In the genomic region with DNA sequence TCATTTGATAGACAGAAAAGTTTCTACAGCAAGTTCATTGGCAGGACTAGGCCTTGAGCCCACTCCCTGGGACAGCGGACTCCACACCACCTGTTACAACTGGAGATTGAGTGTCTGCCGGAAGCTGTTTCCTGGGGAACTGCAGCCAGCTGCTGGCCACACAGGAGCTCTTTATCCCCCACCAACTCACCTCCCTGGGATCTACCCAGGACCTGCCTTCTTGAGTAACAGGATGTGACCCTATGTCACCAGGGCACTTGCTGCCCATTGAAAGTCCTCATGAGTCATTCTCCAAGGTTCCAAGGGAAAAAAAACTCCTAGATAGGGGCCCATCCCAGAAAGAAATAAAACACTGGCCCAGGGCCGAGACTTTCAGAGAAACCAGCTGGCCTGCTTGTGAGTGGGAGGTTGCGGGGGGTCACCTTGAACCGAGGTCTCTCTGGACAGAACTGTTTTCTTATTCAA, we compare ENCODE assay signal across 8 cellular contexts. TPM values are rescaled to one million over a fixed set of nuclear protein-coding genes. Genes with fewer than 3 reads are reported as not detected.
DNase-seq lines count a peak whose midpoint lies in the region; ATAC-seq and TF ChIP-seq lines count a peak whose summit lies in the region.

No MANE protein-coding gene starts in this region.

- no peak for TF ChIP-seq CTCF in BJ (IDR thresholded peaks at IDR 0.05; ENCODE audit: insufficient read depth, low read depth, low read length)
- TF ChIP-seq CTCF in NB4 (IDR thresholded peaks at IDR 0.05; ENCODE audit: low read depth, low read length), result no peak
- no peak for TF ChIP-seq CTCF in choroid plexus epithelial cell (conservative IDR thresholded peaks at IDR 0.05; ENCODE audit: low read depth, low read length)
- no peak for TF ChIP-seq CTCF in prostate gland (IDR thresholded peaks at IDR 0.05)

- H3K9ac ChIP-seq in mucosa of rectum (ENCODE audit: low read depth in 1 of 2, low read length in 2 of 2), result peak overlapping the region in 1 of 2 donors; percentile 37

- peak overlapping the region; percentile 40 to 64 for H3K27ac ChIP-seq in mucosa of rectum (ENCODE audit: low read depth in 2 of 2, low read length in 2 of 2)
- no peak overlapping the region for H3K27ac ChIP-seq in prostate gland

- TF ChIP-seq POLR2A in NB4 (IDR thresholded peaks at IDR 0.05; ENCODE audit: extremely low read depth, insufficient read length) (no peak), prostate gland (IDR thresholded peaks at IDR 0.05) (no peak)

- ATAC-seq in HG02973 (IDR thresholded peaks at IDR 0.05; ENCODE audit: unreplicated experiment), result no peak

- POLR2A ChIA-PET in BJ (lab: Charles Lee), result interaction anchor here (1.8 kb wide), 1 partner anchor 14 kb away, joined by 4 read pairs; no protein-coding TSS in a partner anchor

- H3K27me3 ChIP-seq in BJ (ENCODE audit: control insufficient read depth, insufficient read depth, low read length) (no peaks in the 10 kb centered on the region), mucosa of rectum (ENCODE audit: control insufficient read depth in 2 of 2, insufficient read depth in 2 of 2, low read length in 2 of 2) (no peaks in the 10 kb centered on the region), prostate gland (replicated peaks; ENCODE audit: insufficient read depth) (no peaks in the 10 kb centered on the region)

- H3K9me3 ChIP-seq in mucosa of rectum (ENCODE audit: control insufficient read depth in 2 of 2, low read length in 2 of 2), result no peaks in the 10 kb centered on the region
- no peaks in the 10 kb centered on the region for H3K9me3 ChIP-seq in prostate gland

- CTCF ChIA-PET in BJ (lab: Yijun Ruan, JAX), result interaction anchor here (0.6 to 1.6 kb wide), 5 partner anchors 15 to 441 kb away, joined by 3 to 9 read pairs (median 4); no protein-coding TSS in a partner anchor

- peak; percentile 24 for DNase-seq in BJ (ENCODE audit: low read depth)
- DNase-seq in NB4 (ENCODE audit: low read depth), result peak; percentile 62
- DNase-seq in choroid plexus epithelial cell (ENCODE audit: low read depth), result peak; percentile 86
- DNase-seq in prostate gland (ENCODE audit: low spot score), result no peak
- DNase-seq in activated effector memory CD4-positive, alpha-beta T cell treated with anti-CD3 and anti-CD28 coated beads, Interleukin-2, amount 50 U/mL, for 16 hours, result no peak
- DNase-seq in NCI-H526 (lab: John Stamatoyannopoulos, UW), result no peak

- no peak overlapping the region for H3K4me3 ChIP-seq in BJ (ENCODE audit: low read depth, low read length)
- H3K4me3 ChIP-seq in NB4 (ENCODE audit: low read depth, low read length), result no peak overlapping the region
- H3K4me3 ChIP-seq in choroid plexus epithelial cell (ENCODE audit: low read depth, low read length), result no peak overlapping the region
- no peak overlapping the region for H3K4me3 ChIP-seq in mucosa of rectum (ENCODE audit: low read length in 2 of 2)
- no peak overlapping the region for H3K4me3 ChIP-seq in prostate gland

- WGBS in prostate gland, result 62% methylated on average over 5 of the region's 5 CpGs

- intact Hi-C loops in prostate gland (cut with DNase I), result no loop called here

- no peaks in the 10 kb centered on the region for H3K36me3 ChIP-seq in BJ (ENCODE audit: control insufficient read depth, insufficient read depth, low read length)
- no peaks in the 10 kb centered on the region for H3K36me3 ChIP-seq in mucosa of rectum (ENCODE audit: control insufficient read depth in 2 of 2, insufficient read depth in 2 of 2, low read length in 2 of 2)
- no peaks in the 10 kb centered on the region for H3K36me3 ChIP-seq in prostate gland

- peaks cover 4 to 16% of the 10 kb centered on the region in 2 donors for H3K4me1 ChIP-seq in mucosa of rectum (ENCODE audit: control insufficient read depth in 2 of 2, insufficient read depth in 2 of 2, low read length in 2 of 2)
- no peaks in the 10 kb centered on the region for H3K4me1 ChIP-seq in prostate gland (replicated peaks)

RNA-seq across cellular contexts. Expression of gene SLC9A8, which starts 37.4 kb away (rescaled TPM):
- 2.9 and 3.3 TPM in 2 replicates for polyA plus RNA-seq in BJ (2011; rRNA removed)
- 4.6 and 10.8 TPM in 2 replicates for polyA minus RNA-seq in BJ (2011; rRNA and poly(A)+ RNA removed)
- total RNA-seq in prostate gland, result 10 to 100 TPM; 13.5 to 26.4 TPM

Comparison
In these comparisons a context has a peak if more than half of its experiments do, and no peak if none do; other contexts are left out.
1. DNase-seq: peak in BJ (single experiment), NB4 (single experiment) and choroid plexus epithelial cell (single experiment); none in prostate gland (single experiment), activated effector memory CD4-positive, alpha-beta T cell treated with anti-CD3 and anti-CD28 coated beads, Interleukin-2, amount 50 U/mL, for 16 hours (single experiment) and NCI-H526 (0 of 2).
2. H3K27ac ChIP-seq: peak in mucosa of rectum (2 of 2); none in prostate gland (0 of 2).